Comparison of ENCODE assay signal across 24 cellular contexts in genomic region chr5:110376281-110376916, GRCh38.
DNase-seq lines count a peak whose midpoint lies in the region; ATAC-seq and TF ChIP-seq lines count a peak whose summit lies in the region.
"Had no signal": no experiment of that assay in that cellular context is flagged by ENCODE, and none has a peak within 500 bp of the region (broad histone marks: within the 10 kb centered on the region; RNA-seq: fewer than 3 reads in every experiment).

No MANE protein-coding gene starts in this region.

- H2AFZ ChIP-seq in SK-N-SH (ENCODE audit: low read depth) (peak overlapping the region; percentile 3; the same call in 1 of the 2 replicates), neural progenitor cell (replicated peaks) (peak overlapping the region; percentile 32)

- ATAC-seq in GM19467 (IDR thresholded peaks at IDR 0.05; ENCODE audit: unreplicated experiment), result no peak
- no peak for ATAC-seq in GM18873 (IDR thresholded peaks at IDR 0.05; ENCODE audit: low FRiP score, unreplicated experiment)
- no peak for ATAC-seq in HG03460 (IDR thresholded peaks at IDR 0.05; ENCODE audit: unreplicated experiment)
- ATAC-seq: activated CD4-positive, alpha-beta T cell treated with anti-CD3 and anti-CD28 coated beads for 36 hours; HCT116; heart right ventricle had no signal

- H3K9ac ChIP-seq in SK-N-SH, result no peak overlapping the region
- H3K9ac ChIP-seq in neural progenitor cell, result no peak overlapping the region

- TF ChIP-seq CTCF in SK-N-SH (IDR thresholded peaks at IDR 0.05) (no peak), neural progenitor cell (IDR thresholded peaks at IDR 0.05) (no peak), GM13977 (IDR thresholded peaks at IDR 0.05; ENCODE audit: extremely low read depth, insufficient read depth, missing control alignments) (no peak)

- H3K36me3 Mint-ChIP-seq in neural progenitor cell, result no peaks in the 10 kb centered on the region
- H3K36me3 Mint-ChIP-seq: type B pancreatic cell had no signal

- no peak for TF ChIP-seq RAD21 in SK-N-SH (IDR thresholded peaks at IDR 0.05; ENCODE audit: low read length)

- H3K27ac ChIP-seq in SK-N-SH (ENCODE audit: low read depth in 2 of 2, low read length in 1 of 2), result peak overlapping the region; percentile 71 to 91; a peak in 3 of 4 replicates
- no peak overlapping the region for H3K27ac ChIP-seq in neural progenitor cell
- H3K27ac ChIP-seq: coronary artery, heart right ventricle, HL-60, right atrium auricular region had no signal

- peaks cover 33% of the 10 kb centered on the region for H3K4me1 Mint-ChIP-seq in neural progenitor cell

- no peaks in the 10 kb centered on the region for H3K9me2 ChIP-seq in SK-N-SH

- peak; percentile 75 to 97 for TF ChIP-seq EP300 in SK-N-SH (IDR thresholded peaks at IDR 0.05; ENCODE audit: borderline replicate concordance in 1 of 2, low read depth in 1 of 2, low read length in 1 of 2)

- H3K79me2 ChIP-seq in SK-N-SH (ENCODE audit: insufficient read depth) (no peaks in the 10 kb centered on the region), neural progenitor cell (ENCODE audit: low read depth) (no peaks in the 10 kb centered on the region)

- no peak overlapping the region for H3K4me3 Mint-ChIP-seq in neural progenitor cell
- H3K4me3 Mint-ChIP-seq: activated CD4-positive, alpha-beta T cell treated with anti-CD3 and anti-CD28 coated beads for 36 hours; stimulated activated naive CD8-positive, alpha-beta T cell treated with anti-CD3 and anti-CD28 coated beads, Interleukin-15, Interleukin-2, amounts not matched to agents 100 ng/mL and 50 ng/mL, for 24 hours; type B pancreatic cell had no signal

- no peak overlapping the region for H3K27ac Mint-ChIP-seq in neural progenitor cell
- H3K27ac Mint-ChIP-seq: activated CD4-positive, alpha-beta T cell treated with anti-CD3 and anti-CD28 coated beads for 36 hours; stimulated activated naive CD8-positive, alpha-beta T cell treated with anti-CD3 and anti-CD28 coated beads, Interleukin-15, Interleukin-2, amounts not matched to agents 100 ng/mL and 50 ng/mL, for 24 hours; type B pancreatic cell had no signal

- H4K20me1 ChIP-seq in SK-N-SH (ENCODE audit: insufficient read depth) (no peaks in the 10 kb centered on the region), neural progenitor cell (ENCODE audit: low read depth) (no peaks in the 10 kb centered on the region)

- H3F3A ChIP-seq in SK-N-SH (replicated peaks; ENCODE audit: insufficient read depth), result peaks cover 22% of the 10 kb centered on the region
- peaks cover 8% of the 10 kb centered on the region for H3F3A ChIP-seq in neural progenitor cell (ENCODE audit: low read depth)

- H3K9me3 ChIP-seq in SK-N-SH (no peaks in the 10 kb centered on the region), neural progenitor cell (ENCODE audit: low read depth) (no peaks in the 10 kb centered on the region)
- H3K9me3 ChIP-seq: heart right ventricle, right atrium auricular region had no signal

- H3K9me3 Mint-ChIP-seq in neural progenitor cell, result no peaks in the 10 kb centered on the region
- H3K9me3 Mint-ChIP-seq: stimulated activated naive CD8-positive, alpha-beta T cell treated with anti-CD3 and anti-CD28 coated beads, Interleukin-15, Interleukin-2, amounts not matched to agents 100 ng/mL and 50 ng/mL, for 24 hours; type B pancreatic cell had no signal

- H3K4me1 ChIP-seq in SK-N-SH (ENCODE audit: control insufficient read depth in 1 of 2, insufficient read depth in 2 of 2, low read depth in 1 of 2, low read length in 1 of 2) (peaks cover 0 to 22% of the 10 kb centered on the region in 2 experiments), neural progenitor cell (peaks cover 18% of the 10 kb centered on the region)
- H3K4me1 ChIP-seq: heart right ventricle, right atrium auricular region had no signal

- no peaks in the 10 kb centered on the region for H3K27me3 Mint-ChIP-seq in neural progenitor cell (ENCODE audit: insufficient read depth, low read depth)
- H3K27me3 Mint-ChIP-seq: activated CD4-positive, alpha-beta T cell treated with anti-CD3 and anti-CD28 coated beads for 36 hours; stimulated activated naive CD8-positive, alpha-beta T cell treated with anti-CD3 and anti-CD28 coated beads, Interleukin-15, Interleukin-2, amounts not matched to agents 100 ng/mL and 50 ng/mL, for 24 hours; type B pancreatic cell had no signal

- WGBS in SK-N-SH (ENCODE audit: low lambda C conversion rate), result 57% methylated on average over 4 of the region's 4 CpGs

- H3K4me2 ChIP-seq in SK-N-SH (peak overlapping the region; percentile 35; the same call in 1 of the 2 replicates), neural progenitor cell (no peak overlapping the region)

- POLR2A ChIA-PET in SK-N-SH (lab: Yijun Ruan, JAX), result no interaction called here

- CTCF ChIA-PET in SK-N-SH (lab: Yijun Ruan, JAX), result interaction anchor here (0.9 to 1.1 kb wide), 2 partner anchors 8 to 42 kb away, joined by 3 read pairs; no protein-coding TSS in a partner anchor

- H3K36me3 ChIP-seq in SK-N-SH (replicated peaks in 1 of 2; ENCODE audit: control insufficient read depth in 1 of 2, insufficient read depth in 2 of 2, low read length in 1 of 2) (no peaks in the 10 kb centered on the region), neural progenitor cell (no peaks in the 10 kb centered on the region)
- H3K36me3 ChIP-seq: heart right ventricle, right atrium auricular region had no signal

- H3K4me3 ChIP-seq in SK-N-SH (ENCODE audit: low read depth in 2 of 2, low read length in 1 of 2) (no peak overlapping the region), neural progenitor cell (no peak overlapping the region)
- H3K4me3 ChIP-seq: coronary artery, heart right ventricle, right atrium auricular region had no signal

- H3K27me3 ChIP-seq in SK-N-SH (ENCODE audit: insufficient read depth) (no peaks in the 10 kb centered on the region), neural progenitor cell (no peaks in the 10 kb centered on the region)
- H3K27me3 ChIP-seq: heart right ventricle, right atrium auricular region had no signal

- in situ Hi-C loops in GM13977 (cut with MboI; ENCODE audit: low pct_unique_long_range_greater_than_20kb, low sequenced_read_pairs, unreplicated experiment), result no loop called here

- DNase-seq in AG20443 (ENCODE audit: low spot score) (peak; percentile 16), SK-N-SH (no peak), fibroblast of peridontal ligament (ENCODE audit: extremely low read depth) (peak; percentile 63), neural progenitor cell (ENCODE audit: low spot score) (peak; percentile 7), GM13977 (ENCODE audit: low spot score) (no peak)
- DNase-seq: ACHN; activated CD4-positive, alpha-beta T cell treated with anti-CD3 and anti-CD28 coated beads for 36 hours; activated CD8-positive, alpha-beta memory T cell treated with anti-CD3 and anti-CD28 coated beads, Interleukin-2, amount 50 U/mL, for 48 hours; activated naive CD4-positive, alpha-beta T cell; DND-41; heart right ventricle; mesendoderm; NCI-H1930; NCI-H446 treated with DMSO at 0.1 percent for 48 hours; RPMI8226 had no signal

TF ChIP-seq in SK-N-SH, 30 proteins besides CTCF, POLR2A, EP300 and RAD21 (continues in another document):
- TF ChIP-seq POLR2AphosphoS5 (IDR thresholded peaks at IDR 0.05; ENCODE audit: low read depth, low read length) (peak; percentile 84), MAX (IDR thresholded peaks at IDR 0.05; ENCODE audit: low read depth) (no peak), RCOR1 (IDR thresholded peaks at IDR 0.05; ENCODE audit: low read length) (no peak), FOSL2 (IDR thresholded peaks at IDR 0.05; ENCODE audit: borderline replicate concordance, low read depth) (peak; percentile 80), YY1 (IDR thresholded peaks at IDR 0.05; ENCODE audit: low read depth) (no peak), MXI1 (IDR thresholded peaks at IDR 0.05; ENCODE audit: low read depth, low read length) (no peak), GATA2 (CRISPR knock-in tag; IDR thresholded peaks at IDR 0.05) (no peak), TEAD4 (IDR thresholded peaks at IDR 0.05; ENCODE audit: borderline replicate concordance, insufficient read depth) (peak; percentile 88), NRF1 (IDR thresholded peaks at IDR 0.05; ENCODE audit: low read depth, low read length) (no peak), JUND (IDR thresholded peaks at IDR 0.05) (peak; percentile 93), TCF12 (IDR thresholded peaks at IDR 0.05) (peak; percentile 97), SIN3A (IDR thresholded peaks at IDR 0.05; ENCODE audit: borderline replicate concordance, low read depth, low read length) (peak; percentile 71; the same call in 1 of the 2 replicates), EZH2phosphoT487 (IDR thresholded peaks at IDR 0.05; ENCODE audit: borderline replicate concordance, low read depth) (no peak)
- TF ChIP-seq, protein P1, sequence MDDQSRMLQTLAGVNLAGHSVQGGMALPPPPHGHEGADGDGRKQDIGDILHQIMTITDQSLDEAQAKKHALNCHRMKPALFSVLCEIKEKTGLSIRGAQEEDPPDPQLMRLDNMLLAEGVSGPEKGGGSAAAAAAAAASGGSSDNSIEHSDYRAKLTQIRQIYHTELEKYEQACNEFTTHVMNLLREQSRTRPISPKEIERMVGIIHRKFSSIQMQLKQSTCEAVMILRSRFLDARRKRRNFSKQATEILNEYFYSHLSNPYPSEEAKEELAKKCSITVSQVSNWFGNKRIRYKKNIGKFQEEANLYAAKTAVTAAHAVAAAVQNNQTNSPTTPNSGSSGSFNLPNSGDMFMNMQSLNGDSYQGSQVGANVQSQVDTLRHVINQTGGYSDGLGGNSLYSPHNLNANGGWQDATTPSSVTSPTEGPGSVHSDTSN (IDR thresholded peaks at IDR 0.05), result peak; percentile 98
- TF ChIP-seq, protein P2, sequence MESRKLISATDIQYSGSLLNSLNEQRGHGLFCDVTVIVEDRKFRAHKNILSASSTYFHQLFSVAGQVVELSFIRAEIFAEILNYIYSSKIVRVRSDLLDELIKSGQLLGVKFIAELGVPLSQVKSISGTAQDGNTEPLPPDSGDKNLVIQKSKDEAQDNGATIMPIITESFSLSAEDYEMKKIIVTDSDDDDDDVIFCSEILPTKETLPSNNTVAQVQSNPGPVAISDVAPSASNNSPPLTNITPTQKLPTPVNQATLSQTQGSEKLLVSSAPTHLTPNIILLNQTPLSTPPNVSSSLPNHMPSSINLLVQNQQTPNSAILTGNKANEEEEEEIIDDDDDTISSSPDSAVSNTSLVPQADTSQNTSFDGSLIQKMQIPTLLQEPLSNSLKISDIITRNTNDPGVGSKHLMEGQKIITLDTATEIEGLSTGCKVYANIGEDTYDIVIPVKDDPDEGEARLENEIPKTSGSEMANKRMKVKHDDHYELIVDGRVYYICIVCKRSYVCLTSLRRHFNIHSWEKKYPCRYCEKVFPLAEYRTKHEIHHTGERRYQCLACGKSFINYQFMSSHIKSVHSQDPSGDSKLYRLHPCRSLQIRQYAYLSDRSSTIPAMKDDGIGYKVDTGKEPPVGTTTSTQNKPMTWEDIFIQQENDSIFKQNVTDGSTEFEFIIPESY (IDR thresholded peaks at IDR 0.05; ENCODE audit: borderline replicate concordance, low read depth), result 0 out of 2 replicates have a peak, but pooled peaks have one; percentile 45

Comparison
In these comparisons a context has a peak if more than half of its experiments do, and no peak if none do; other contexts are left out.
1. DNase-seq: peak in AG20443 (single experiment), fibroblast of peridontal ligament (single experiment) and neural progenitor cell (single experiment); none in SK-N-SH (single experiment) and GM13977 (single experiment).